Comparison of ENCODE assay signal across 10 cellular contexts in the genomic region with DNA sequence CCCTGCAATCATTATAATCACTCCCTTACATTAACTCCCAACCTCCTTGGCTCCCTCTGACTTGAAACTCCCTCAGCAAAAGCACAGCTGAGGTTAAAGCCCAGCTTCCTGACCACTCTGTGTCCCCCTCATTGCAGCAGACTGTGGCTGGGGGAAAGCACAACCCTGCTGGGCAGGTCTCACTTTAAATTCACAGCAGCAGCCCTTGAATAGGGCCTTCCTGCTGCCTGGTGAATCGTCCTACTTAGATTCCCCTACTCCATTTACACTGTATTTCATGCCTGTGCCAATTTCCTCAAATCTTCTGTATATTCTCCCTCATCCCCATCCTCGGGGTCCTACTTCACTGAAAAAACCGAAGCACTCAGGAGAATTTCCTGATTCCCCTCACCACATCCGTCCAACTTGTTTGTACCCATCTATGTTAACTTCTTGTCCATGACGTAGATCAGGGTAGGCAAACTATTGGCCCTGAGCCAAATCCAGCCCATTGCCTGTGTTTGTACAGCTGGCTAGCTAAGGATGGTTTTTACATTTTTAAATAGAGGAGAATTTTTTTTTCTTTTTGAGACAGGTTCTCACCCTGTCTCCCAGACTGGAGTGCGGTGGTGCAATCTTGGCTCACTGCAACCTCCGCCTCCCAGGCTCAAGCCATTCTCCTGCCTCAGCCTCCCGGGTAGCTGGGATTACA. TPM values are rescaled to one million over a fixed set of nuclear protein-coding genes. Genes with fewer than 3 reads are reported as not detected.
DNase-seq lines count a peak whose midpoint lies in the region; ATAC-seq and TF ChIP-seq lines count a peak whose summit lies in the region.
"Had no signal": no experiment of that assay in that cellular context is flagged by ENCODE, and none has a peak within 500 bp of the region (broad histone marks: within the 10 kb centered on the region; RNA-seq: fewer than 3 reads in every experiment).

No MANE protein-coding gene starts in this region.

- no peak for TF ChIP-seq CTCF in spleen (IDR thresholded peaks at IDR 0.05 in 8 of 11, conservative IDR thresholded peaks at IDR 0.05 in 3 of 11)

- no peaks in the 10 kb centered on the region for H3K36me3 ChIP-seq in spleen
- H3K36me3 ChIP-seq: vagina had no signal

- DNase-seq in DMS 273 (lab: John Stamatoyannopoulos, UW; ENCODE audit: unreplicated experiment), result peak; percentile 67
- DNase-seq in DMS 273 treated with DMSO at 0.1 percent for 48 hours (lab: John Stamatoyannopoulos, UW), result no peak
- peak; percentile 13 for DNase-seq in RPMI7951 (ENCODE audit: low read depth)
- peak; percentile 78 to 88 for DNase-seq in dermis microvascular lymphatic vessel endothelial cell (ENCODE audit: low read depth in 2 of 2)
- peak; percentile 77 for DNase-seq in spleen
- DNase-seq in CD1c-positive myeloid dendritic cell (ENCODE audit: extremely low spot score), result no peak
- DNase-seq in posterior vena cava (ENCODE audit: low spot score), result no peak

- H3K27me3 ChIP-seq in spleen (replicated peaks in 1 of 7), result no peaks in the 10 kb centered on the region
- H3K27me3 ChIP-seq: vagina had no signal

- ATAC-seq in GM19467 (IDR thresholded peaks at IDR 0.05; ENCODE audit: unreplicated experiment), result no peak

- no peak overlapping the region for H3K4me3 ChIP-seq in spleen
- H3K4me3 ChIP-seq: vagina had no signal

- H3K4me1 ChIP-seq in spleen, result peaks cover 0 to 24% (median 9%) of the 10 kb centered on the region in 6 donors
- H3K4me1 ChIP-seq: vagina had no signal

- no peak for TF ChIP-seq POLR2A in spleen (IDR thresholded peaks at IDR 0.05)

- intact Hi-C loops in spleen (cut with DNase I; ENCODE audit: low total_unique reads) (loop anchor here (10.0 kb wide), 2 partner anchors 255 to 475 kb away; no protein-coding TSS in a partner anchor), posterior vena cava (cut with DNase I) (loop anchor here in 1 of 2 donors (10.0 kb wide), 1 partner anchor 465 kb away; no protein-coding TSS in a partner anchor)

- WGBS in spleen, 5 donors, result 43 to 52% (median 46%) methylated on average over 8 of the region's 8 CpGs

- H3K9me3 ChIP-seq in spleen, result no peaks in the 10 kb centered on the region
- H3K9me3 ChIP-seq: vagina had no signal

- H3K27ac ChIP-seq in spleen, result peak overlapping the region in 5 of 8 donors; percentile 35 to 74 (median 44)
- H3K27ac ChIP-seq: 22Rv1, vagina had no signal

RNA-seq across cellular contexts. Expression of a gene that starts 31.5 kb away (rescaled TPM):
- total RNA-seq in RPMI7951 (2014; rRNA removed; shearing (Covaris generic)), result not detected in 2 replicates
- total RNA-seq in dermis microvascular lymphatic vessel endothelial cell, result under 0.01 TPM in 2 replicates
- 1 to 10 TPM in 2 of 7 donors, under 1 TPM in 4, not detected in 1; 0.13 to 1.9 (median 0.42) TPM for total RNA-seq in spleen
- under 1 TPM; 0.05 to 0.22 (median 0.06) TPM for polyA plus RNA-seq in spleen
- under 1 TPM in 1 of 2 donors, not detected in 1; 0.10 TPM for total RNA-seq in posterior vena cava
- total RNA-seq: vagina had no signal

Comparison
In these comparisons a context has a peak if more than half of its experiments do, and no peak if none do; other contexts are left out.
1. DNase-seq: peak in DMS 273 (single experiment), RPMI7951 (single experiment), dermis microvascular lymphatic vessel endothelial cell (2 of 2) and spleen (single experiment); none in DMS 273 treated with DMSO at 0.1 percent for 48 hours (single experiment), CD1c-positive myeloid dendritic cell (single experiment) and posterior vena cava (single experiment).